In the genomic region with DNA sequence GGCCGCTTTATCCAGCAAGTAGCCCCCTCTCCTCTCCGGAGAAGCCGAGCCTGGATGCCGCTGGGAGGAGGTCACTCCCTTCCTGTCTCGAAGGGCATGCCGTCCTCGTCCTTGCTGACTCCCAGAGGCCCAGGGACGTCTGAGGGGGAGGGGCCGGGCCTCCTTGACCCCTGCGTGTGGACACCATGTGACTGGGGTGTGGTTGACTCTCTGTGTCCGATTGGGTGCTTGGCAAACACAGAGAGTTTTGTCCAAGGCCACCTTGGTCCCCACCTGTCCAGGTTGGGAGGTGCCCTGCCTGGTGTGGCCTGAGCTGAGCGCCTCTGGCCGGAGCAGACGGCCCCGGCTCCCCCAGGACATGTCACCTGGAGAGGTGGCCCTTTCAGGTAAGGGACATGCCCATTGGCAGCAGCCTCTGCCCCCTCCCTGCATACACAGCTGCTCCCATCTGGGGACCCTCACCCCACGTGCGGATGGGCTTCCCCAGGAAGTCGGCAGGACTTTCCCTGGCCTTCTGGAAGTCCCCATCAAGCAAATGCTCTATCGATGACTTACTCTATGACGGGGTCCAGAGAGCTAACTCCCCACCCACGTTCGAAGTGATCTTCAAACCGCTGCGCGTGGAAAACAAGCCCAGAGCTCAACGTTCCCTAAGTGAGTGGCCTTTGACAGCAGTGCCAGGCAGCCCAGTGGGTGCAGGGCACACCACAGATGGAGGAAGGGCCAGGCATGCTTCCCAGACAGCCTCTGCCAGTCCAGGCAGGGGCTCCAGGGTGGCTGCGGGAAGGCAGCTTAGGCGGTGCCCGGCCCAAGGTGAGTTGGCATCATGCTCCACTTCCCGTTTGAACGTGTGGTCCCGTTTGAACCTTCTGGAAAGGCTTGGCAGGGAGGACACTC, we compare ENCODE assay signal across 11 cellular contexts. TPM values are rescaled to one million over a fixed set of nuclear protein-coding genes. Genes with fewer than 3 reads are reported as not detected.
DNase-seq lines count a peak whose midpoint lies in the region; ATAC-seq, FAIRE-seq and TF ChIP-seq lines count a peak whose summit lies in the region.
"Had no signal": no experiment of that assay in that cellular context is flagged by ENCODE, and none has a peak within 500 bp of the region (broad histone marks: within the 10 kb centered on the region; RNA-seq: fewer than 3 reads in every experiment).

TSS of gene SMIM38 (plus strand) at position 634 of the 897 bp plus-strand sequence. CDS start 1,912 bp downstream, outside the sequence.

- WGBS in stomach, 5 donors = 65 to 71% (median 69%) methylated on average over 24 to 32 of the region's 32 CpGs

- dilution Hi-C loops in keratinocyte (cut with MboI; ENCODE audit: extremely low pct_ligation_motif_present, low sequenced_read_pairs) = no loop called here

- FAIRE-seq in keratinocyte (lab: Jason Lieb, UNC) = no peak
- no peak for FAIRE-seq in GM19239 (lab: Jason Lieb, UNC)

- TF ChIP-seq EP300 in stomach (IDR thresholded peaks at IDR 0.05) = no peak

- DNase-seq in activated CD4-positive, alpha-beta T cell treated with anti-CD3 and anti-CD28 coated beads, Interleukin-2, amount 50 U/mL, for 48 hours = peak; percentile 18 to 35
- no peak for DNase-seq in activated CD4-positive, alpha-beta T cell treated with anti-CD3 and anti-CD28 coated beads for 4 hours
- DNase-seq in Panc1 (ENCODE audit: low read depth, low spot score) = no peak
- DNase-seq in keratinocyte (ENCODE audit: low read depth, low spot score) = no peak
- DNase-seq in stomach = peak; percentile 63
- no peak for DNase-seq in GM19239 (ENCODE audit: insufficient read length, low spot score)
- DNase-seq in activated CD8-positive, alpha-beta memory T cell treated with anti-CD3 and anti-CD28 coated beads, Interleukin-2, amount 50 U/mL, for 4 hours = no peak
- no peak for DNase-seq in NCI-H69 (lab: John Stamatoyannopoulos, UW)
- DNase-seq: activated effector memory CD4-positive, alpha-beta T cell treated with anti-CD3 and anti-CD28 coated beads, Interleukin-2, amount 50 U/mL, for 16 hours; T-helper 9 cell had no signal

- no peak for ATAC-seq in Panc1

- no peak within 1 kb of the TSS for H3K9ac ChIP-seq in keratinocyte (ENCODE audit: control insufficient read depth, extremely low read depth, insufficient read depth, low read length)

- H3K4me3 ChIP-seq in Panc1 (ENCODE audit: low read depth in 2 of 2, low read length in 2 of 2) (no peak within 1 kb of the TSS), keratinocyte (ENCODE audit: control insufficient read depth in 2 of 3, extremely low read depth in 1 of 3, insufficient read depth in 2 of 3, low read depth in 1 of 3, low read length in 3 of 3) (no peak within 1 kb of the TSS), stomach (peak within 1 kb of the TSS; percentile 18 to 33 (median 28))

- H3K36me3 ChIP-seq in Panc1 (ENCODE audit: control insufficient read depth, insufficient read depth, low read length) (no peaks in the 10 kb centered on the region), keratinocyte (ENCODE audit: control insufficient read depth in 2 of 2, extremely low read depth in 1 of 2, insufficient read depth in 2 of 2, low read length in 2 of 2) (no peaks in the 10 kb centered on the region), stomach (no peaks in the 10 kb centered on the region)

- POLR2A ChIA-PET in Panc1 (lab: Charles Lee) = no interaction called here

- TF ChIP-seq POLR2A in stomach (IDR thresholded peaks at IDR 0.05) = no peak

- H3K9me1 ChIP-seq in keratinocyte (ENCODE audit: control insufficient read depth, extremely low read depth, insufficient read depth, low read length) = no peaks in the 10 kb centered on the region

- no peaks in the 10 kb centered on the region for H4K20me1 ChIP-seq in keratinocyte (ENCODE audit: control insufficient read depth, extremely low read depth, insufficient read depth, low read length)

- H3K4me1 ChIP-seq in Panc1 (ENCODE audit: control insufficient read depth, insufficient read depth, low read length) (no peaks in the 10 kb centered on the region; the same call in 1 of the 2 replicates), keratinocyte (ENCODE audit: control insufficient read depth, extremely low read depth, insufficient read depth, low read length) (no peaks in the 10 kb centered on the region), stomach (peaks cover 10 to 23% (median 15%) of the 10 kb centered on the region in 4 donors)

- TF ChIP-seq CTCF in Panc1 (IDR thresholded peaks at IDR 0.05) (no peak), keratinocyte (optimal IDR thresholded peaks at IDR 0.05 in 1 of 3, IDR thresholded peaks at IDR 0.05 in 1 of 3, conservative IDR thresholded peaks at IDR 0.05 in 1 of 3; ENCODE audit: extremely low read depth in 1 of 3, insufficient read depth in 2 of 3, low read length in 3 of 3) (no peak), stomach (IDR thresholded peaks at IDR 0.05) (no peak)

- H3K27ac ChIP-seq in Panc1 (ENCODE audit: low read length) (0 out of 2 replicates have a peak within 1 kb of the TSS, but pooled peaks have one; percentile 39), keratinocyte (ENCODE audit: control insufficient read depth, insufficient read depth, low read length) (no peak within 1 kb of the TSS), stomach (peak within 1 kb of the TSS; percentile 30 to 70 (median 50))

- no TSS peak for BruUV-seq in Panc1 (replicated peaks; lab: Mats Ljungman, UMichigan)

- in situ Hi-C loops in Panc1 (cut with HindIII; ENCODE audit: low pct_unique_long_range_greater_than_20kb, low sequenced_read_pairs) = no loop called here

- no peaks in the 10 kb centered on the region for H3K9me3 ChIP-seq in Panc1 (ENCODE audit: control insufficient read depth, insufficient read depth, low read depth, low read length)
- H3K9me3 ChIP-seq in keratinocyte (ENCODE audit: control insufficient read depth, low read depth, low read length) = no peaks in the 10 kb centered on the region
- H3K9me3 ChIP-seq in stomach = no peaks in the 10 kb centered on the region

- H3K27me3 ChIP-seq in Panc1 (ENCODE audit: control insufficient read depth, insufficient read depth, low read length) (no peaks in the 10 kb centered on the region), keratinocyte (ENCODE audit: control insufficient read depth, extremely low read depth, insufficient read depth, low read length) (peaks cover 23% of the 10 kb centered on the region), stomach (peaks cover 0 to 30% (median 0%) of the 10 kb centered on the region in 3 donors)

- CTCF ChIA-PET in Panc1 (lab: Charles Lee) = no interaction called here

- no peaks in the 10 kb centered on the region for H3K79me2 ChIP-seq in keratinocyte (ENCODE audit: control insufficient read depth, insufficient read depth, low read length)

- H3K4me2 ChIP-seq in keratinocyte (ENCODE audit: control insufficient read depth, extremely low read depth, insufficient read depth, low read depth, low read length) = no peak within 1 kb of the TSS

- peak within 1 kb of the TSS; percentile 26 for H2AFZ ChIP-seq in keratinocyte (ENCODE audit: control insufficient read depth, low read length)

- intact Hi-C loops in Panc1 (cut with micrococcal nuclease; ENCODE audit: unreplicated experiment) (no loop called here), stomach (cut with DNase I; ENCODE audit: low total_unique reads) (no loop called here)

RNA-seq across cellular contexts. Expression of gene SMIM38, which starts in this region (rescaled TPM):
- total RNA-seq in Panc1 (2021; ENCODE audit: unreplicated experiment) (0.46 TPM), stomach (10 to 100 TPM in 2 of 5 donors, 1 to 10 TPM in 2, not detected in 1; 1.2 to 31.2 (median 14.7) TPM)
- polyA plus RNA-seq in Panc1 (2012; ENCODE audit: insufficient read length) = 0.15 TPM
- polyA plus RNA-seq in keratinocyte (not detected in 3 replicates), stomach (10 to 100 TPM in 1 of 3 donors, 1 to 10 TPM in 2; 1.9 to 22.7 (median 8.1) TPM)
- polyA plus RNA-seq in keratinocyte (2011; ENCODE audit: low read depth) = 0.16 TPM
- polyA plus RNA-seq in keratinocyte (2011; cell fraction: cytosol; rRNA removed) = not detected in 2 replicates
- 0.04 and 0.07 TPM in 2 replicates for polyA plus RNA-seq in keratinocyte (2011; cell fraction: nucleus; rRNA removed)
- polyA plus RNA-seq in keratinocyte (2012; ENCODE audit: low replicate concordance) = 0.20 TPM in 1 of 2 replicates, not detected in the other
- polyA minus RNA-seq in keratinocyte = not detected in 3 replicates
- not detected for polyA minus RNA-seq in keratinocyte (2011; cell fraction: cytosol; rRNA and poly(A)+ RNA removed)
- not detected in 2 replicates for polyA minus RNA-seq in keratinocyte (2011; cell fraction: nucleus; rRNA and poly(A)+ RNA removed)
- total RNA-seq: M059J had no signal

Comparison
In these comparisons a context has a peak if more than half of its experiments do, and no peak if none do; other contexts are left out.
1. DNase-seq: peak in activated CD4-positive, alpha-beta T cell treated with anti-CD3 and anti-CD28 coated beads, Interleukin-2, amount 50 U/mL, for 48 hours (2 of 2) and stomach (single experiment); none in activated CD4-positive, alpha-beta T cell treated with anti-CD3 and anti-CD28 coated beads for 4 hours (0 of 2), Panc1 (single experiment), keratinocyte (single experiment), GM19239 (single experiment), activated CD8-positive, alpha-beta memory T cell treated with anti-CD3 and anti-CD28 coated beads, Interleukin-2, amount 50 U/mL, for 4 hours (single experiment) and NCI-H69 (single experiment).
2. H3K4me3 ChIP-seq: peak in stomach (4 of 4); none in Panc1 (0 of 2) and keratinocyte (0 of 3).